Comparison of ENCODE assay signal across 1 cellular context in the genomic region with DNA sequence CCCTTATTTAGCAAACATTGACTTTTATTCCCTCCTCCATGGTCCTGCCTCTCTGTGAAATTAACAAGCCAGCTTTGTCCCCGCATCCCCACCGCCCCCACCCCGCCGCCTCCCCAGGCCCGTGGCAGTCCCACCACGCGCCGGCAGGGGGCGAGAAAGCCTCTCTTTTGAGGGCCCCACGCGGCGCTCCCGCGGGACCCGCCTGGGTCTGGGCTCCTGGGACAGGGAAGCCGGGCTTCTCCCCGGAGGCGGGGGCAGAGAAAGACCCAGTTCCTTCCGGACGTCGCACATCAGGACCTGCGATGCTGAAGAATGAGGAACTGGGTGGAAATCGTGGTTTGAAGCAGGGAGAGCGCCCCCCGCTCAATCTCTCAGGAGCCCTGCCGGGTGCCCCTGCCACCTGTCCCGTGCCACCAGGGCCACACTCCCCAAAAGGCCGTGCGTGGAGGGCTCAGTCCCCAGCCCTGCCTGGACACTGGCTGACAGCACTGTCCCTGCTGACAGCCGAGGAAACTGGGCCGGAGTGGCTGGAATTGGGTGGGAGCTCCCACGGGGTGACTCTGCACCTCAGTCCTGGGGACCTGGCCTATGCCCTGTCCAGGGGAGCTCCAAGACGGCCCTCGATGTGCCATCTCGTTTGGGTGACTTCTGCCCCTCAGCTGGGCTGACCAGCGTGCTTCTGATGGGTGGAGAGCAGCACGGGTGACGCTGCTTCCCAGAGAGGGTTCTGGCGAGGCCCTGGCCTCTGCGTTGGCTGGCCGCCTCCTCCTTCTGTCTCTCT.
TF ChIP-seq lines count a peak whose summit lies in the region.

No MANE protein-coding gene starts in this region.

TF ChIP-seq in neural cell, 6 proteins besides CTCF, POLR2A, EP300 and RAD21 (continued from another document):
- no peak for TF ChIP-seq TAF1 (IDR thresholded peaks at IDR 0.05; ENCODE audit: low read depth)
- no peak for TF ChIP-seq EZH2 (IDR thresholded peaks at IDR 0.05; ENCODE audit: borderline replicate concordance, insufficient read depth, low read length, poor library complexity, severe bottlenecking)
- peak; percentile 40 for TF ChIP-seq SMC3 (conservative IDR thresholded peaks at IDR 0.05; ENCODE audit: poor library complexity)
- TF ChIP-seq MXI1 (conservative IDR thresholded peaks at IDR 0.05; ENCODE audit: poor library complexity, severe bottlenecking): no peak
